8 cellular contexts compared by ENCODE assay signal in the genomic region with DNA sequence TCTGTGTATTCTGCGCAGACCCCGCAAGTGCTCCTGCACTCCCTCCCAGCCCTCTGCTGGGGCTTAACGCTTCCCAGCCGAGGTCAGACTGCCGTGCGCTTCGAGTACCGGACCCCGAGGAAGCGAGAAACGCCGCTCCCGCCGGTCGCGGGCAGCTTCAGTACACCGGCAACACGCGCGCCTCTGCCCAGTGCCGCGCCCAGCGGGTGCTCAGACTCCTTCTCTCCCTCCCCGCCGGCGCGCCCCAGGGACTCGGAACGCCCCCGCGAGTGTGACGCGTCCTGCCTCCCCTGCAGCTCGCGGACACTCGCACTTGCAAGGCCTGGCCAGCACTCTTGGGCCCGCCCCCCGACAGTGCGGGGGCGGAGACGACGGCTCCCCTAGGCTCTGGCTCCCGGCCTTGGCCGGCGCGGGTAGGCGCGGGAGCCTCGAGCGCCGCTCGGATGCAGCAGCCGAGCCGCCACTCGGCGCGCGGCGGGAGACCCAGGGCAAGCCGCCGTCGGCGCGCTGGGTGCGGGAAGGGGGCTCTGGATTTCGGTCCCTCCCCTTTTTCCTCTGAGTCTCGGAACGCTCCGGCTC. TPM values are rescaled to one million over a fixed set of nuclear protein-coding genes. Genes with fewer than 3 reads are reported as not detected.
A peak's percentile ranks its signal among the peaks of the same experiment; 100 is the strongest.
DNase-seq lines count a peak whose midpoint lies in the region; ATAC-seq and TF ChIP-seq lines count a peak whose summit lies in the region.

A gene with protein sequence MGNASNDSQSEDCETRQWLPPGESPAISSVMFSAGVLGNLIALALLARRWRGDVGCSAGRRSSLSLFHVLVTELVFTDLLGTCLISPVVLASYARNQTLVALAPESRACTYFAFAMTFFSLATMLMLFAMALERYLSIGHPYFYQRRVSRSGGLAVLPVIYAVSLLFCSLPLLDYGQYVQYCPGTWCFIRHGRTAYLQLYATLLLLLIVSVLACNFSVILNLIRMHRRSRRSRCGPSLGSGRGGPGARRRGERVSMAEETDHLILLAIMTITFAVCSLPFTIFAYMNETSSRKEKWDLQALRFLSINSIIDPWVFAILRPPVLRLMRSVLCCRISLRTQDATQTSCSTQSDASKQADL (plus strand): TSS at position 410 of the 579 bp plus-strand sequence. CDS start 237 bp downstream, outside the sequence.

- peak within 1 kb of the TSS; percentile 99 to 100 for H3K4me3 Mint-ChIP-seq in activated T-cell treated with anti-CD3 and anti-CD28 coated beads, Interleukin-2, amount 50 U/mL, for 72 hours

- H3K27me3 Mint-ChIP-seq in activated T-cell treated with anti-CD3 and anti-CD28 coated beads, Interleukin-2, amount 50 U/mL, for 72 hours (ENCODE audit: low read depth): peaks cover 28% of the 10 kb centered on the region

- H3K9me3 Mint-ChIP-seq in activated T-cell treated with anti-CD3 and anti-CD28 coated beads, Interleukin-2, amount 50 U/mL, for 72 hours: no peaks in the 10 kb centered on the region

- H3K4me3 ChIP-seq in NT2/D1 (ENCODE audit: insufficient read length, low read depth) (peak within 1 kb of the TSS; percentile 64), fibroblast of mammary gland (ENCODE audit: control insufficient read depth, low read depth, low read length) (peak within 1 kb of the TSS; percentile 92), neural cell (ENCODE audit: low read length) (peak within 1 kb of the TSS; percentile 72)

- DNase-seq in GM13977 (ENCODE audit: low spot score): peak; percentile 54
- no peak for DNase-seq in NT2/D1 (ENCODE audit: low read depth, low spot score)
- DNase-seq in activated T-cell treated with anti-CD3 and anti-CD28 coated beads, Interleukin-2, amount 50 U/mL, for 72 hours: peak; percentile 82 to 87
- peak; percentile 96 for DNase-seq in fibroblast of mammary gland (ENCODE audit: low read depth)
- peak; percentile 81 for DNase-seq in stimulated activated naive CD4-positive, alpha-beta T cell treated with Interleukin-2 at 50 U/mL for 16 hours (lab: John Stamatoyannopoulos, UW)
- DNase-seq in midbrain (lab: John Stamatoyannopoulos, UW): no peak

- peaks cover 54% of the 10 kb centered on the region for H3K27me3 ChIP-seq in NT2/D1 (ENCODE audit: insufficient read depth, insufficient read length)
- peaks cover 65% of the 10 kb centered on the region for H3K27me3 ChIP-seq in neural cell (ENCODE audit: insufficient read depth, low read depth, low read length)

- H3K9me2 ChIP-seq in neural cell (ENCODE audit: insufficient read depth, low read length): no peaks in the 10 kb centered on the region

- H3K9me3 ChIP-seq in NT2/D1 (ENCODE audit: insufficient read depth, low read length) (no peaks in the 10 kb centered on the region), neural cell (ENCODE audit: low read length) (no peaks in the 10 kb centered on the region)

- TF ChIP-seq CTCF in GM13977 (IDR thresholded peaks at IDR 0.05; ENCODE audit: extremely low read depth, insufficient read depth, missing control alignments) (no peak), fibroblast of mammary gland (conservative IDR thresholded peaks at IDR 0.05; ENCODE audit: control insufficient read depth, insufficient read depth, low read depth, low read length) (no peak), neural cell (IDR thresholded peaks at IDR 0.05; ENCODE audit: poor library complexity, severe bottlenecking) (no peak)

- H3K9ac ChIP-seq in NT2/D1 (ENCODE audit: insufficient read length, low read depth) (peak within 1 kb of the TSS; percentile 79), neural cell (ENCODE audit: low read length) (peak within 1 kb of the TSS; percentile 38)

- H3K36me3 ChIP-seq in NT2/D1 (ENCODE audit: insufficient read depth, insufficient read length, low read length) (no peaks in the 10 kb centered on the region), neural cell (ENCODE audit: insufficient read depth, low read length) (no peaks in the 10 kb centered on the region)

- H4K20me1 ChIP-seq in neural cell (ENCODE audit: insufficient read depth): no peaks in the 10 kb centered on the region

- H3K27ac ChIP-seq in neural cell (ENCODE audit: low read length): no peak within 1 kb of the TSS

- peaks cover 3% of the 10 kb centered on the region for H3K4me1 ChIP-seq in NT2/D1 (ENCODE audit: insufficient read depth, insufficient read length)

- no peak for TF ChIP-seq EP300 in neural cell (conservative IDR thresholded peaks at IDR 0.05; ENCODE audit: poor library complexity, severe bottlenecking)

- ATAC-seq in HG02852 (IDR thresholded peaks at IDR 0.05; ENCODE audit: unreplicated experiment): peak; percentile 36
- peak; percentile 74 to 80 for ATAC-seq in activated T-cell treated with anti-CD3 and anti-CD28 coated beads, Interleukin-2, amount 50 U/mL, for 72 hours (replicated peaks in 1 of 2)

- peak within 1 kb of the TSS; percentile 34 for H2AFZ ChIP-seq in neural cell (ENCODE audit: low read depth, low read length)

- peak within 1 kb of the TSS; percentile 76 for H3K4me2 ChIP-seq in neural cell (ENCODE audit: low read length)

- H3K4me1 Mint-ChIP-seq in activated T-cell treated with anti-CD3 and anti-CD28 coated beads, Interleukin-2, amount 50 U/mL, for 72 hours (ENCODE audit: low read depth): peaks cover 72% of the 10 kb centered on the region

- in situ Hi-C loops in GM13977 (cut with MboI; ENCODE audit: low pct_unique_long_range_greater_than_20kb, low sequenced_read_pairs, unreplicated experiment): no loop called here

- no peaks in the 10 kb centered on the region for H3K36me3 Mint-ChIP-seq in activated T-cell treated with anti-CD3 and anti-CD28 coated beads, Interleukin-2, amount 50 U/mL, for 72 hours (ENCODE audit: insufficient read depth in 2 of 2)

- TF ChIP-seq RAD21 in neural cell (conservative IDR thresholded peaks at IDR 0.05): no peak

- no peaks in the 10 kb centered on the region for H3F3A ChIP-seq in neural cell (ENCODE audit: insufficient read depth, low read length, poor library complexity, severe bottlenecking)

- no peaks in the 10 kb centered on the region for H3K79me2 ChIP-seq in neural cell (replicated peaks; ENCODE audit: insufficient read depth, low read length)

- peak within 1 kb of the TSS; percentile 92 for H3K27ac Mint-ChIP-seq in activated T-cell treated with anti-CD3 and anti-CD28 coated beads, Interleukin-2, amount 50 U/mL, for 72 hours

TF ChIP-seq in neural cell, 6 proteins besides CTCF, POLR2A, EP300 and RAD21:
- TF ChIP-seq EZH2 (IDR thresholded peaks at IDR 0.05; ENCODE audit: borderline replicate concordance, insufficient read depth, low read length, poor library complexity, severe bottlenecking) (no peak), TAF1 (IDR thresholded peaks at IDR 0.05; ENCODE audit: low read depth) (no peak), REST (IDR thresholded peaks at IDR 0.05; ENCODE audit: borderline replicate concordance) (no peak), SMC3 (conservative IDR thresholded peaks at IDR 0.05; ENCODE audit: poor library complexity) (peak; percentile 18), MXI1 (conservative IDR thresholded peaks at IDR 0.05; ENCODE audit: poor library complexity, severe bottlenecking) (no peak), POLR2AphosphoS5 (IDR thresholded peaks at IDR 0.05) (peak; percentile 2)

RNA-seq across cellular contexts. Expression of the gene that starts here (rescaled TPM):
- 1 to 10 TPM; 6.2 to 9.6 TPM for total RNA-seq in activated T-cell treated with anti-CD3 and anti-CD28 coated beads, Interleukin-2, amount 50 U/mL, for 72 hours
- not detected in 2 replicates for polyA plus RNA-seq in neural cell
- polyA minus RNA-seq in neural cell: not detected in 2 replicates

Comparison
In these comparisons a context has a peak if more than half of its experiments do, and no peak if none do; other contexts are left out.
1. DNase-seq: peak in GM13977 (single experiment), activated T-cell treated with anti-CD3 and anti-CD28 coated beads, Interleukin-2, amount 50 U/mL, for 72 hours (2 of 2), fibroblast of mammary gland (single experiment) and stimulated activated naive CD4-positive, alpha-beta T cell treated with Interleukin-2 at 50 U/mL for 16 hours (single experiment); none in NT2/D1 (single experiment) and midbrain (single experiment).
2. Peak in every context shown above with its lines, with median percentiles within 50 percentile points of each other: H3K4me3 ChIP-seq.